1 cellular context compared by ENCODE assay signal in the genomic region with DNA sequence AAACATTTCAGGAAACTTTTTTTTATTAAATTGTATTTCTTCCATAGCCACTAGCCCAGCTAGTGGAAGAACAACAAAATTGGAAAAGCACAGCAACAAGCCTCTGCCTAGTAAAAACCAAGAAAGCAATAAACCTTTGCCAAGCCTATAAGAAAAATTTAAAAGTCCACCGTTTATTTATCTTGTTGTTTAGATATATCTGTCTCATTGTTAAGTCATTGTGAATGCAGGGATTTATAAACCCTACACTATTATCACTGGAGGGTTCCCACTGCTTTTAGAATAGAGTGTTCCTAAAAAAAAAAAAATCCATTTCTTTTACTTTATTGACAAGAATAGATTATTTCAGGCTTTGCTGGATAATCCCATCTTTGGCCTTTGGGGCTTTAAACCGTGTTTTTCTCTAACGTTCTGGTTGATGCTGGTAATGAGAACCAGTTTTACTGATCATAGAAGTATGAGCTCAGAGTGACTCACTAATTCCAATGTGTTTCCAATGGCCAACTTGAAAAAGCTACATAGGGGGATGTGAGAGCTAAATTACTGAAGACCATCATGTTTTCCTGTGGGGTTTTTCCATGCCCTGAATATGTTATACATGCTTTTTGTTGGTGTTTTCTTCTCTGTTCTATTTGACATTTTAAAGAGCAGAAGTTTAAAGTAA.
TF ChIP-seq lines count a peak whose summit lies in the region.

No MANE protein-coding gene starts in this region.

TF ChIP-seq in SK-N-SH, 30 proteins besides CTCF, POLR2A, EP300 and RAD21:
- TF ChIP-seq, protein P1, sequence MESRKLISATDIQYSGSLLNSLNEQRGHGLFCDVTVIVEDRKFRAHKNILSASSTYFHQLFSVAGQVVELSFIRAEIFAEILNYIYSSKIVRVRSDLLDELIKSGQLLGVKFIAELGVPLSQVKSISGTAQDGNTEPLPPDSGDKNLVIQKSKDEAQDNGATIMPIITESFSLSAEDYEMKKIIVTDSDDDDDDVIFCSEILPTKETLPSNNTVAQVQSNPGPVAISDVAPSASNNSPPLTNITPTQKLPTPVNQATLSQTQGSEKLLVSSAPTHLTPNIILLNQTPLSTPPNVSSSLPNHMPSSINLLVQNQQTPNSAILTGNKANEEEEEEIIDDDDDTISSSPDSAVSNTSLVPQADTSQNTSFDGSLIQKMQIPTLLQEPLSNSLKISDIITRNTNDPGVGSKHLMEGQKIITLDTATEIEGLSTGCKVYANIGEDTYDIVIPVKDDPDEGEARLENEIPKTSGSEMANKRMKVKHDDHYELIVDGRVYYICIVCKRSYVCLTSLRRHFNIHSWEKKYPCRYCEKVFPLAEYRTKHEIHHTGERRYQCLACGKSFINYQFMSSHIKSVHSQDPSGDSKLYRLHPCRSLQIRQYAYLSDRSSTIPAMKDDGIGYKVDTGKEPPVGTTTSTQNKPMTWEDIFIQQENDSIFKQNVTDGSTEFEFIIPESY (IDR thresholded peaks at IDR 0.05; ENCODE audit: borderline replicate concordance, low read depth) = no peak
- peak; percentile 59; the same call in 1 of the 2 replicates for TF ChIP-seq FOSL2 (IDR thresholded peaks at IDR 0.05; ENCODE audit: borderline replicate concordance, low read depth)
- TF ChIP-seq GATA2 (CRISPR knock-in tag; IDR thresholded peaks at IDR 0.05) = no peak
- no peak for TF ChIP-seq ELF1 (IDR thresholded peaks at IDR 0.05)
- TF ChIP-seq, protein P2, sequence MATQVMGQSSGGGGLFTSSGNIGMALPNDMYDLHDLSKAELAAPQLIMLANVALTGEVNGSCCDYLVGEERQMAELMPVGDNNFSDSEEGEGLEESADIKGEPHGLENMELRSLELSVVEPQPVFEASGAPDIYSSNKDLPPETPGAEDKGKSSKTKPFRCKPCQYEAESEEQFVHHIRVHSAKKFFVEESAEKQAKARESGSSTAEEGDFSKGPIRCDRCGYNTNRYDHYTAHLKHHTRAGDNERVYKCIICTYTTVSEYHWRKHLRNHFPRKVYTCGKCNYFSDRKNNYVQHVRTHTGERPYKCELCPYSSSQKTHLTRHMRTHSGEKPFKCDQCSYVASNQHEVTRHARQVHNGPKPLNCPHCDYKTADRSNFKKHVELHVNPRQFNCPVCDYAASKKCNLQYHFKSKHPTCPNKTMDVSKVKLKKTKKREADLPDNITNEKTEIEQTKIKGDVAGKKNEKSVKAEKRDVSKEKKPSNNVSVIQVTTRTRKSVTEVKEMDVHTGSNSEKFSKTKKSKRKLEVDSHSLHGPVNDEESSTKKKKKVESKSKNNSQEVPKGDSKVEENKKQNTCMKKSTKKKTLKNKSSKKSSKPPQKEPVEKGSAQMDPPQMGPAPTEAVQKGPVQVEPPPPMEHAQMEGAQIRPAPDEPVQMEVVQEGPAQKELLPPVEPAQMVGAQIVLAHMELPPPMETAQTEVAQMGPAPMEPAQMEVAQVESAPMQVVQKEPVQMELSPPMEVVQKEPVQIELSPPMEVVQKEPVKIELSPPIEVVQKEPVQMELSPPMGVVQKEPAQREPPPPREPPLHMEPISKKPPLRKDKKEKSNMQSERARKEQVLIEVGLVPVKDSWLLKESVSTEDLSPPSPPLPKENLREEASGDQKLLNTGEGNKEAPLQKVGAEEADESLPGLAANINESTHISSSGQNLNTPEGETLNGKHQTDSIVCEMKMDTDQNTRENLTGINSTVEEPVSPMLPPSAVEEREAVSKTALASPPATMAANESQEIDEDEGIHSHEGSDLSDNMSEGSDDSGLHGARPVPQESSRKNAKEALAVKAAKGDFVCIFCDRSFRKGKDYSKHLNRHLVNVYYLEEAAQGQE (IDR thresholded peaks at IDR 0.05; ENCODE audit: low read depth, low read length) = no peak
- TF ChIP-seq FOXJ3 (CRISPR knock-in tag; IDR thresholded peaks at IDR 0.05) = no peak
- no peak for TF ChIP-seq YY1 (IDR thresholded peaks at IDR 0.05; ENCODE audit: low read depth)
- no peak for TF ChIP-seq NFIC (IDR thresholded peaks at IDR 0.05; ENCODE audit: borderline replicate concordance)
- no peak for TF ChIP-seq RCOR1 (IDR thresholded peaks at IDR 0.05; ENCODE audit: low read length)
- no peak for TF ChIP-seq TEAD4 (IDR thresholded peaks at IDR 0.05; ENCODE audit: borderline replicate concordance, insufficient read depth)
- peak; percentile 59; the same call in 1 of the 2 replicates for TF ChIP-seq JUND (IDR thresholded peaks at IDR 0.05)
- TF ChIP-seq USF1 (IDR thresholded peaks at IDR 0.05; ENCODE audit: borderline replicate concordance, low read depth) = no peak
- no peak for TF ChIP-seq CHD2 (IDR thresholded peaks at IDR 0.05; ENCODE audit: low read length, partially characterized antibody)
- no peak for TF ChIP-seq RFX5 (IDR thresholded peaks at IDR 0.05; ENCODE audit: low read length)
- no peak for TF ChIP-seq GABPA (IDR thresholded peaks at IDR 0.05; ENCODE audit: low read depth)
- TF ChIP-seq TCF12 (IDR thresholded peaks at IDR 0.05) = peak; percentile 48
- TF ChIP-seq SMC3 (IDR thresholded peaks at IDR 0.05; ENCODE audit: low read depth, low read length) = no peak
- TF ChIP-seq, protein P3, sequence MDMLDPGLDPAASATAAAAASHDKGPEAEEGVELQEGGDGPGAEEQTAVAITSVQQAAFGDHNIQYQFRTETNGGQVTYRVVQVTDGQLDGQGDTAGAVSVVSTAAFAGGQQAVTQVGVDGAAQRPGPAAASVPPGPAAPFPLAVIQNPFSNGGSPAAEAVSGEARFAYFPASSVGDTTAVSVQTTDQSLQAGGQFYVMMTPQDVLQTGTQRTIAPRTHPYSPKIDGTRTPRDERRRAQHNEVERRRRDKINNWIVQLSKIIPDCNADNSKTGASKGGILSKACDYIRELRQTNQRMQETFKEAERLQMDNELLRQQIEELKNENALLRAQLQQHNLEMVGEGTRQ (IDR thresholded peaks at IDR 0.05; ENCODE audit: borderline replicate concordance, low read depth, low read length) = no peak
- TF ChIP-seq PBX3 (IDR thresholded peaks at IDR 0.05) = no peak
- TF ChIP-seq MXI1 (IDR thresholded peaks at IDR 0.05; ENCODE audit: low read depth, low read length) = no peak
